ENCODE assay signal across 1 cellular context in genomic region chr7:143287935-143288826, GRCh38.
A peak's percentile ranks its signal among the peaks of the same experiment; 100 is the strongest.
TF ChIP-seq lines count a peak whose summit lies in the region.

Gene CASP2 (plus strand): TSS chr7:143288351. CDS start chr7:143288456, 105 bp downstream.

TF ChIP-seq in HepG2, 621 proteins besides CTCF, POLR2A, EP300 and RAD21 (continued from another document and continues in another):
- TF ChIP-seq, protein P1, sequence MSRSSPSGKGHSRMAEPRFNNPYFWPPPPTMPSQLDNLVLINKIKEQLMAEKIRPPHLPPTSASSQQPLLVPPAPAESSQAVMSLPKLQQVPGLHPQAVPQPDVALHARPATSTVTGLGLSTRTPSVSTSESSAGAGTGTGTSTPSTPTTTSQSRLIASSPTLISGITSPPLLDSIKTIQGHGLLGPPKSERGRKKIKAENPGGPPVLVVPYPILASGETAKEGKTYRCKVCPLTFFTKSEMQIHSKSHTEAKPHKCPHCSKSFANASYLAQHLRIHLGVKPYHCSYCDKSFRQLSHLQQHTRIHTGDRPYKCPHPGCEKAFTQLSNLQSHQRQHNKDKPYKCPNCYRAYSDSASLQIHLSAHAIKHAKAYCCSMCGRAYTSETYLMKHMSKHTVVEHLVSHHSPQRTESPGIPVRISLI (CRISPR knock-in tag; IDR thresholded peaks at IDR 0.05; ENCODE audit: borderline replicate concordance), result no peak; the same call in 1 of the 2 replicates
- TF ChIP-seq NFYB (CRISPR knock-in tag; IDR thresholded peaks at IDR 0.05) (peak; percentile 81), TCF7 (IDR thresholded peaks at IDR 0.05; ENCODE audit: low read depth) (no peak), TEF (CRISPR knock-in tag; IDR thresholded peaks at IDR 0.05) (no peak), ADNP (CRISPR knock-in tag; IDR thresholded peaks at IDR 0.05) (no peak), XRCC5 (optimal IDR thresholded peaks at IDR 0.05; ENCODE audit: low read length) (no peak), ZNF446 (CRISPR knock-in tag; IDR thresholded peaks at IDR 0.05) (no peak), ZNF451 (CRISPR knock-in tag; IDR thresholded peaks at IDR 0.05) (peak; percentile 74), ZNF232 (CRISPR knock-in tag; IDR thresholded peaks at IDR 0.05; ENCODE audit: borderline replicate concordance) (no peak; the same call in 1 of the 2 replicates), THYN1 (CRISPR knock-in tag; IDR thresholded peaks at IDR 0.05; ENCODE audit: borderline replicate concordance, low read depth) (no peak), MXI1 (IDR thresholded peaks at IDR 0.05; ENCODE audit: borderline replicate concordance, low read depth, low read length) (peak; percentile 76; the same call in 1 of the 3 replicates), PLSCR1 (CRISPR knock-in tag; IDR thresholded peaks at IDR 0.05; ENCODE audit: borderline replicate concordance) (no peak), HDAC6 (IDR thresholded peaks at IDR 0.05; ENCODE audit: low read depth, low read length) (no peak), ZNF441 (CRISPR knock-in tag; IDR thresholded peaks at IDR 0.05; ENCODE audit: borderline replicate concordance) (0 out of 2 replicates have a peak, but pooled peaks have one; percentile 29), SPEN (CRISPR knock-in tag; IDR thresholded peaks at IDR 0.05; ENCODE audit: low read depth) (peak; percentile 77), KAT7 (CRISPR knock-in tag; IDR thresholded peaks at IDR 0.05; ENCODE audit: borderline replicate concordance) (no peak), ZNF576 (CRISPR knock-in tag; IDR thresholded peaks at IDR 0.05) (0 out of 2 replicates have a peak, but pooled peaks have one; percentile 30), JDP2 (CRISPR knock-in tag; IDR thresholded peaks at IDR 0.05; ENCODE audit: borderline replicate concordance) (no peak), MYC (CRISPR knock-in tag; IDR thresholded peaks at IDR 0.05; ENCODE audit: borderline replicate concordance) (peak; percentile 70), CEBPB (IDR thresholded peaks at IDR 0.05; ENCODE audit: borderline replicate concordance, low read depth, low read length) (no peak), ZFP36L2 (CRISPR knock-in tag; IDR thresholded peaks at IDR 0.05) (no peak), EED (CRISPR knock-in tag; IDR thresholded peaks at IDR 0.05) (peak; percentile 55; the same call in 1 of the 2 replicates), ZNF629 (CRISPR knock-in tag; conservative IDR thresholded peaks at IDR 0.05) (no peak), HHEX (CRISPR knock-in tag; IDR thresholded peaks at IDR 0.05) (no peak), ZNF891 (CRISPR knock-in tag; IDR thresholded peaks at IDR 0.05) (no peak), SCMH1 (CRISPR knock-in tag; IDR thresholded peaks at IDR 0.05; ENCODE audit: borderline replicate concordance) (no peak), ZBTB43 (CRISPR knock-in tag; conservative IDR thresholded peaks at IDR 0.05) (no peak), TOE1 (CRISPR knock-in tag; IDR thresholded peaks at IDR 0.05) (no peak), MIER3 (CRISPR knock-in tag; IDR thresholded peaks at IDR 0.05; ENCODE audit: borderline replicate concordance) (no peak), GMEB1 (CRISPR knock-in tag; IDR thresholded peaks at IDR 0.05; ENCODE audit: borderline replicate concordance) (peak; percentile 77; the same call in 1 of the 2 replicates), ZUFSP (CRISPR knock-in tag; IDR thresholded peaks at IDR 0.05; ENCODE audit: borderline replicate concordance) (no peak), ZNF549 (CRISPR knock-in tag; IDR thresholded peaks at IDR 0.05) (no peak), ZKSCAN8 (CRISPR knock-in tag; IDR thresholded peaks at IDR 0.05; ENCODE audit: borderline replicate concordance) (no peak)
- TF ChIP-seq, protein P2, sequence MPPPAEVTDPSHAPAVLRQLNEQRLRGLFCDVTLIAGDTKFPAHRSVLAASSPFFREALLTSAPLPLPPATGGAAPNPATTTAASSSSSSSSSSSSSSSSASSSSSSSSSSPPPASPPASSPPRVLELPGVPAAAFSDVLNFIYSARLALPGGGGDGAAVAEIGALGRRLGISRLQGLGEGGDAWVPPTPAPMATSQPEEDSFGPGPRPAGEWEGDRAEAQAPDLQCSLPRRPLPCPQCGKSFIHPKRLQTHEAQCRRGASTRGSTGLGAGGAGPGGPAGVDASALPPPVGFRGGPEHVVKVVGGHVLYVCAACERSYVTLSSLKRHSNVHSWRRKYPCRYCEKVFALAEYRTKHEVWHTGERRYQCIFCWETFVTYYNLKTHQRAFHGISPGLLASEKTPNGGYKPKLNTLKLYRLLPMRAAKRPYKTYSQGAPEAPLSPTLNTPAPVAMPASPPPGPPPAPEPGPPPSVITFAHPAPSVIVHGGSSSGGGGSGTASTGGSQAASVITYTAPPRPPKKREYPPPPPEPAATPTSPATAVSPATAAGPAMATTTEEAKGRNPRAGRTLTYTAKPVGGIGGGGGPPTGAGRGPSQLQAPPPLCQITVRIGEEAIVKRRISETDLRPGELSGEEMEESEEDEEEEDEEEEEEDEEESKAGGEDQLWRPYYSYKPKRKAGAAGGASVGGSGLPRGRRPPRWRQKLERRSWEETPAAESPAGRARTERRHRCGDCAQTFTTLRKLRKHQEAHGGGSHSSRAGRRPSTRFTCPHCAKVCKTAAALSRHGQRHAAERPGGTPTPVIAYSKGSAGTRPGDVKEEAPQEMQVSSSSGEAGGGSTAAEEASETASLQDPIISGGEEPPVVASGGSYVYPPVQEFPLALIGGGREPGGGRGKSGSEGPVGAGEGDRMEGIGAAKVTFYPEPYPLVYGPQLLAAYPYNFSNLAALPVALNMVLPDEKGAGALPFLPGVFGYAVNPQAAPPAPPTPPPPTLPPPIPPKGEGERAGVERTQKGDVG (CRISPR knock-in tag; IDR thresholded peaks at IDR 0.05; ENCODE audit: borderline replicate concordance), result peak; percentile 88; the same call in 1 of the 2 replicates
- TF ChIP-seq, protein P3, sequence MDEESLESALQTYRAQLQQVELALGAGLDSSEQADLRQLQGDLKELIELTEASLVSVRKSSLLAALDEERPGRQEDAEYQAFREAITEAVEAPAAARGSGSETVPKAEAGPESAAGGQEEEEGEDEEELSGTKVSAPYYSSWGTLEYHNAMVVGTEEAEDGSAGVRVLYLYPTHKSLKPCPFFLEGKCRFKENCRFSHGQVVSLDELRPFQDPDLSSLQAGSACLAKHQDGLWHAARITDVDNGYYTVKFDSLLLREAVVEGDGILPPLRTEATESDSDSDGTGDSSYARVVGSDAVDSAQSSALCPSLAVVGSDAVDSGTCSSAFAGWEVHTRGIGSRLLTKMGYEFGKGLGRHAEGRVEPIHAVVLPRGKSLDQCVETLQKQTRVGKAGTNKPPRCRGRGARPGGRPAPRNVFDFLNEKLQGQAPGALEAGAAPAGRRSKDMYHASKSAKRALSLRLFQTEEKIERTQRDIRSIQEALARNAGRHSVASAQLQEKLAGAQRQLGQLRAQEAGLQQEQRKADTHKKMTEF (CRISPR knock-in tag; IDR thresholded peaks at IDR 0.05), result peak; percentile 62; the same call in 1 of the 2 replicates
- TF ChIP-seq, protein P4, sequence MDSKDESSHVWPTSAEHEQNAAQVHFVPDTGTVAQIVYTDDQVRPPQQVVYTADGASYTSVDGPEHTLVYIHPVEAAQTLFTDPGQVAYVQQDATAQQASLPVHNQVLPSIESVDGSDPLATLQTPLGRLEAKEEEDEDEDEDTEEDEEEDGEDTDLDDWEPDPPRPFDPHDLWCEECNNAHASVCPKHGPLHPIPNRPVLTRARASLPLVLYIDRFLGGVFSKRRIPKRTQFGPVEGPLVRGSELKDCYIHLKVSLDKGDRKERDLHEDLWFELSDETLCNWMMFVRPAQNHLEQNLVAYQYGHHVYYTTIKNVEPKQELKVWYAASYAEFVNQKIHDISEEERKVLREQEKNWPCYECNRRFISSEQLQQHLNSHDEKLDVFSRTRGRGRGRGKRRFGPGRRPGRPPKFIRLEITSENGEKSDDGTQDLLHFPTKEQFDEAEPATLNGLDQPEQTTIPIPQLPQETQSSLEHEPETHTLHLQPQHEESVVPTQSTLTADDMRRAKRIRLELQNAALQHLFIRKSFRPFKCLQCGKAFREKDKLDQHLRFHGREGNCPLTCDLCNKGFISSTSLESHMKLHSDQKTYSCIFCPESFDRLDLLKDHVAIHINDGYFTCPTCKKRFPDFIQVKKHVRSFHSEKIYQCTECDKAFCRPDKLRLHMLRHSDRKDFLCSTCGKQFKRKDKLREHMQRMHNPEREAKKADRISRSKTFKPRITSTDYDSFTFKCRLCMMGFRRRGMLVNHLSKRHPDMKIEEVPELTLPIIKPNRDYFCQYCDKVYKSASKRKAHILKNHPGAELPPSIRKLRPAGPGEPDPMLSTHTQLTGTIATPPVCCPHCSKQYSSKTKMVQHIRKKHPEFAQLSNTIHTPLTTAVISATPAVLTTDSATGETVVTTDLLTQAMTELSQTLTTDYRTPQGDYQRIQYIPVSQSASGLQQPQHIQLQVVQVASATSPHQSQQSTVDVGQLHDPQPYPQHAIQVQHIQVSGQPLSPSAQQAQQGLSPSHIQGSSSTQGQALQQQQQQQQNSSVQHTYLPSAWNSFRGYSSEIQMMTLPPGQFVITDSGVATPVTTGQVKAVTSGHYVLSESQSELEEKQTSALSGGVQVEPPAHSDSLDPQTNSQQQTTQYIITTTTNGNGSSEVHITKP (CRISPR knock-in tag; IDR thresholded peaks at IDR 0.05; ENCODE audit: low read depth), result no peak
- TF ChIP-seq, protein P5, sequence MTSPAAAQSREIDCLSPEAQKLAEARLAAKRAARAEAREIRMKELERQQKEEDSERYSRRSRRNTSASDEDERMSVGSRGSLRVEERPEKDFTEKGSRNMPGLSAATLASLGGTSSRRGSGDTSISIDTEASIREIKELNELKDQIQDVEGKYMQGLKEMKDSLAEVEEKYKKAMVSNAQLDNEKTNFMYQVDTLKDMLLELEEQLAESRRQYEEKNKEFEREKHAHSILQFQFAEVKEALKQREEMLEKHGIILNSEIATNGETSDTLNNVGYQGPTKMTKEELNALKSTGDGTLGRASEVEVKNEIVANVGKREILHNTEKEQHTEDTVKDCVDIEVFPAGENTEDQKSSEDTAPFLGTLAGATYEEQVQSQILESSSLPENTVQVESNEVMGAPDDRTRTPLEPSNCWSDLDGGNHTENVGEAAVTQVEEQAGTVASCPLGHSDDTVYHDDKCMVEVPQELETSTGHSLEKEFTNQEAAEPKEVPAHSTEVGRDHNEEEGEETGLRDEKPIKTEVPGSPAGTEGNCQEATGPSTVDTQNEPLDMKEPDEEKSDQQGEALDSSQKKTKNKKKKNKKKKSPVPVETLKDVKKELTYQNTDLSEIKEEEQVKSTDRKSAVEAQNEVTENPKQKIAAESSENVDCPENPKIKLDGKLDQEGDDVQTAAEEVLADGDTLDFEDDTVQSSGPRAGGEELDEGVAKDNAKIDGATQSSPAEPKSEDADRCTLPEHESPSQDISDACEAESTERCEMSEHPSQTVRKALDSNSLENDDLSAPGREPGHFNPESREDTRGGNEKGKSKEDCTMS (CRISPR knock-in tag; conservative IDR thresholded peaks at IDR 0.05), result no peak
